ENCODE assay signal across 8 cellular contexts in the genomic region with DNA sequence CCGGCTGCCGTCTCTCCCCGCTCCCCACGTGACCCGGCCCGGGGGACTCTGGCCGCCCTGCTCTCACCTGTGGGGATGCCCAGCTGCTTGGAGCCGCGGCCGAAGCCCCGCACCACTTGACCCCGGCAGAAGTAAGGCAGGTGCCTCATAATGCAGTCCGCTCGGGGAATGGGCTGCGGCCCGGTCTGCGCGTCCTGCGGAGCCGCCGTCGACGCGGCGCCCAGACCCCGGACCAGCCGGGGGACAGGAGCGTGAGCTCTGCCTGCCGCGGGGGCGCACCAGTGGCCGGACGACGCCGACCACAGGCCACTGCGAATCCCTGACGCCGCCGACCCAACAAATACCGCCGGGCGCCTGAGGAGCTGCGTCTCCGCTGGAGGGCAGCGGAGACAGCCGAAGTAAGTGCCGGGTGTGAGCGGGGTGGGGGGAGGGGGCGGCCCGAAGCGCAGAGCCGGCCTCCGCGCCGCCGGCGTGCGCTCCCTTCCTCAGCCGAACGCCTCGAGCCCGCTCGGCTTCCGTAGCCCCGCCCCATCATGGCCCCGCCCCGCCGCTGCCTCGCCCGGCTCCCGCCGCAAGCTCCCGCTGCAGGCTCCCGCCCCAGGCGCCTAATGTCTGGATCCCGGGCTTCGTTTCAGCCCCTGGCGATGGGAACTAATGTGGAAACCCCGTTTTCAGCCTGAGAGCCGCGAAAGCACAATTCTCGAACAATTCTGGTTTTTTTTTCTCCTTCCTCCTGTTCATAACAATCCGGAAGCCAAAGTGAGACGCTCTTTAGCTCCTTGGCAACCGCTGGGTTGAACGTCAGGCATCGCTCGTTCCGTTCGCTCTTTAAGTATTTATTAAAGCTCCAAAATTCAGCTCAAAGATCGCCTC. TPM values are rescaled to one million over a fixed set of nuclear protein-coding genes. Genes with fewer than 3 reads are reported as not detected.
DNase-seq lines count a peak whose midpoint lies in the region; ATAC-seq and TF ChIP-seq lines count a peak whose summit lies in the region.

A gene (minus strand): TSS at position 404 of the 873 bp plus-strand sequence. CDS start 255 bp downstream, at position 149.

- no peaks in the 10 kb centered on the region for H3K9me3 Mint-ChIP-seq in activated T-helper 1 cell treated with anti-CD3 and anti-CD28 coated beads, Interleukin-12 subunit alpha, Interleukin-12 subunit beta, Interleukin-2, Interleukin-4 antibody, amounts not matched to agents 30 ng/mL and 10 ng/mL and 1 ng/mL, durations not matched to agents 14 hours and 24 hours and 36 hours
- peaks cover 0 to 9% (median 0%) of the 10 kb centered on the region in 11 donors for H3K9me3 Mint-ChIP-seq in naive thymus-derived CD4-positive, alpha-beta T cell

- peak; percentile 40; the same call in 1 of the 2 replicates for TF ChIP-seq RAD21 in Ishikawa (IDR thresholded peaks at IDR 0.05; ENCODE audit: low read depth)

- H3K4me1 ChIP-seq in naive thymus-derived CD4-positive, alpha-beta T cell (ENCODE audit: control insufficient read depth in 2 of 2, insufficient read depth in 2 of 2, low read length in 2 of 2): peaks cover 10 to 13% of the 10 kb centered on the region in 2 donors

- CTCF ChIA-PET in naive thymus-derived CD4-positive, alpha-beta T cell (lab: Charles Lee): interaction anchor here (0.5 to 2.0 kb wide), 12 partner anchors 10 to 1903 kb away, joined by 3 to 7 read pairs (median 4); a partner anchor contains a TSS

- H3K27ac Mint-ChIP-seq in activated T-helper 1 cell treated with anti-CD3 and anti-CD28 coated beads, Interleukin-12 subunit alpha, Interleukin-12 subunit beta, Interleukin-2, Interleukin-4 antibody, amounts not matched to agents 30 ng/mL and 10 ng/mL and 1 ng/mL, durations not matched to agents 14 hours and 24 hours and 36 hours: peak within 1 kb of the TSS; percentile 99
- H3K27ac Mint-ChIP-seq in naive thymus-derived CD4-positive, alpha-beta T cell: peak within 1 kb of the TSS; percentile 95 to 99 (median 98)

- H3K36me3 ChIP-seq in naive thymus-derived CD4-positive, alpha-beta T cell (ENCODE audit: control insufficient read depth in 2 of 3, insufficient read depth in 3 of 3, low read length in 3 of 3): peaks cover 0 to 5% (median 0%) of the 10 kb centered on the region in 3 experiments

- peak within 1 kb of the TSS; percentile 93 for H3K27ac ChIP-seq in naive thymus-derived CD4-positive, alpha-beta T cell (ENCODE audit: low read depth, low read length)

- POLR2A ChIA-PET in naive thymus-derived CD4-positive, alpha-beta T cell (lab: Charles Lee): interaction anchor here (0.7 to 2.5 kb wide), 12 partner anchors 9 to 1637 kb away, joined by 3 to 8 read pairs (median 4); a partner anchor contains a TSS

- no peaks in the 10 kb centered on the region for H3K27me3 Mint-ChIP-seq in activated T-helper 1 cell treated with anti-CD3 and anti-CD28 coated beads, Interleukin-12 subunit alpha, Interleukin-12 subunit beta, Interleukin-2, Interleukin-4 antibody, amounts not matched to agents 30 ng/mL and 10 ng/mL and 1 ng/mL, durations not matched to agents 14 hours and 24 hours and 36 hours (ENCODE audit: insufficient read depth)
- H3K27me3 Mint-ChIP-seq in naive thymus-derived CD4-positive, alpha-beta T cell: no peaks in the 10 kb centered on the region

- ATAC-seq in GM21576 (IDR thresholded peaks at IDR 0.05; ENCODE audit: unreplicated experiment): peak; percentile 60
- peak; percentile 97 for ATAC-seq in naive thymus-derived CD4-positive, alpha-beta T cell

- H3K27me3 ChIP-seq in naive thymus-derived CD4-positive, alpha-beta T cell (ENCODE audit: control insufficient read depth in 2 of 2, insufficient read depth in 2 of 2, low read length in 2 of 2): no peaks in the 10 kb centered on the region

- H3K4me1 Mint-ChIP-seq in activated T-helper 1 cell treated with anti-CD3 and anti-CD28 coated beads, Interleukin-12 subunit alpha, Interleukin-12 subunit beta, Interleukin-2, Interleukin-4 antibody, amounts not matched to agents 30 ng/mL and 10 ng/mL and 1 ng/mL, durations not matched to agents 14 hours and 24 hours and 36 hours (ENCODE audit: low read depth): peaks cover 33% of the 10 kb centered on the region
- peaks cover 15 to 37% (median 33%) of the 10 kb centered on the region in 7 donors for H3K4me1 Mint-ChIP-seq in naive thymus-derived CD4-positive, alpha-beta T cell

- DNase-seq in DMS79 (lab: John Stamatoyannopoulos, UW): peak; percentile 47
- peak; percentile 89 for DNase-seq in activated T-helper 1 cell treated with anti-CD3 and anti-CD28 coated beads, Interleukin-12 subunit alpha, Interleukin-12 subunit beta, Interleukin-2, Interleukin-4 antibody, amounts not matched to agents 30 ng/mL and 10 ng/mL and 1 ng/mL, durations not matched to agents 14 hours and 24 hours and 36 hours (ENCODE audit: low spot score)
- peak; percentile 96 for DNase-seq in fibroblast of gingiva (ENCODE audit: low read depth)
- DNase-seq in naive thymus-derived CD4-positive, alpha-beta T cell: peak; percentile 89 to 99 (median 95)
- peak; percentile 87 to 97 (median 93) for DNase-seq in stimulated activated naive CD4-positive, alpha-beta T cell (lab: John Stamatoyannopoulos, UW)

- peaks cover 15% of the 10 kb centered on the region for H3K36me3 Mint-ChIP-seq in activated T-helper 1 cell treated with anti-CD3 and anti-CD28 coated beads, Interleukin-12 subunit alpha, Interleukin-12 subunit beta, Interleukin-2, Interleukin-4 antibody, amounts not matched to agents 30 ng/mL and 10 ng/mL and 1 ng/mL, durations not matched to agents 14 hours and 24 hours and 36 hours (ENCODE audit: low read depth)
- peaks cover 0 to 17% (median 8%) of the 10 kb centered on the region in 5 donors for H3K36me3 Mint-ChIP-seq in naive thymus-derived CD4-positive, alpha-beta T cell

- no peaks in the 10 kb centered on the region for H3K9me3 ChIP-seq in naive thymus-derived CD4-positive, alpha-beta T cell (ENCODE audit: control insufficient read depth in 2 of 3, low read length in 3 of 3)

- H3K4me3 Mint-ChIP-seq in activated T-helper 1 cell treated with anti-CD3 and anti-CD28 coated beads, Interleukin-12 subunit alpha, Interleukin-12 subunit beta, Interleukin-2, Interleukin-4 antibody, amounts not matched to agents 30 ng/mL and 10 ng/mL and 1 ng/mL, durations not matched to agents 14 hours and 24 hours and 36 hours: peak within 1 kb of the TSS; percentile 97
- H3K4me3 Mint-ChIP-seq in naive thymus-derived CD4-positive, alpha-beta T cell: peak within 1 kb of the TSS; percentile 94 to 100 (median 97)

- intact Hi-C loops in activated T-helper 1 cell treated with anti-CD3 and anti-CD28 coated beads, Interleukin-12 subunit alpha, Interleukin-12 subunit beta, Interleukin-2, Interleukin-4 antibody, amounts not matched to agents 30 ng/mL and 10 ng/mL and 1 ng/mL, durations not matched to agents 14 hours and 24 hours and 36 hours (cut with micrococcal nuclease): loop anchor here (1.0 to 10.0 kb wide), 14 partner anchors 9 to 1367 kb away; a partner anchor contains a TSS
- intact Hi-C loops in naive thymus-derived CD4-positive, alpha-beta T cell (cut with micrococcal nuclease): loop anchor here (1.0 to 10.0 kb wide), 21 partner anchors 9 to 1442 kb away; a partner anchor contains a TSS

- no peak for TF ChIP-seq EP300 in Ishikawa (IDR thresholded peaks at IDR 0.05; ENCODE audit: borderline replicate concordance)

- peak within 1 kb of the TSS; percentile 92 for H3K4me3 ChIP-seq in naive thymus-derived CD4-positive, alpha-beta T cell (ENCODE audit: low read length)

TF ChIP-seq in Ishikawa, 13 proteins besides CTCF, POLR2A, EP300 and RAD21 (continues in another document):
- TF ChIP-seq ZBTB7A (IDR thresholded peaks at IDR 0.05; ENCODE audit: low read depth) (peak; percentile 81; the same call in 1 of the 2 replicates), CEBPB (IDR thresholded peaks at IDR 0.05) (no peak), TAF1 (IDR thresholded peaks at IDR 0.05; ENCODE audit: low read depth) (peak; percentile 79), TCF12 (IDR thresholded peaks at IDR 0.05; ENCODE audit: low read depth) (0 out of 2 replicates have a peak, but pooled peaks have one; percentile 23), CREB1 (IDR thresholded peaks at IDR 0.05; ENCODE audit: low read depth) (no peak)
- TF ChIP-seq, protein P1, sequence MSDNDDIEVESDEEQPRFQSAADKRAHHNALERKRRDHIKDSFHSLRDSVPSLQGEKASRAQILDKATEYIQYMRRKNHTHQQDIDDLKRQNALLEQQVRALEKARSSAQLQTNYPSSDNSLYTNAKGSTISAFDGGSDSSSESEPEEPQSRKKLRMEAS (IDR thresholded peaks at IDR 0.05): peak; percentile 53; the same call in 1 of the 2 replicates

TF ChIP-seq in PFSK-1, 5 proteins besides CTCF, POLR2A, EP300 and RAD21 (continues in another document):
- TF ChIP-seq POLR2AphosphoS5 (IDR thresholded peaks at IDR 0.05; ENCODE audit: low read depth, low read length): peak; percentile 75

RNA-seq across cellular contexts. Expression of the gene that starts here (rescaled TPM):
- polyA plus RNA-seq in PFSK-1 (2012; ENCODE audit: insufficient read length, low read depth): 36.4 TPM
- total RNA-seq in activated T-helper 1 cell treated with anti-CD3 and anti-CD28 coated beads, Interleukin-12 subunit alpha, Interleukin-12 subunit beta, Interleukin-2, Interleukin-4 antibody, amounts not matched to agents 30 ng/mL and 10 ng/mL and 1 ng/mL, durations not matched to agents 14 hours and 24 hours and 36 hours: 20.3 and 20.8 TPM in 2 replicates
- 10 to 100 TPM in 4 of 5 experiments, 1 to 10 TPM in 1; 6.8 to 18.6 (median 11.3) TPM for total RNA-seq in naive thymus-derived CD4-positive, alpha-beta T cell
- polyA plus RNA-seq in naive thymus-derived CD4-positive, alpha-beta T cell: 10 to 100 TPM; 22.0 to 25.9 TPM

Comparison
In these comparisons a context has a peak if more than half of its experiments do, and no peak if none do; other contexts are left out.
1. Peak in every context shown above with its lines: DNase-seq, ATAC-seq, H3K4me3 ChIP-seq and H3K27ac ChIP-seq.